Comparison of ENCODE assay signal across 17 cellular contexts in the genomic region with DNA sequence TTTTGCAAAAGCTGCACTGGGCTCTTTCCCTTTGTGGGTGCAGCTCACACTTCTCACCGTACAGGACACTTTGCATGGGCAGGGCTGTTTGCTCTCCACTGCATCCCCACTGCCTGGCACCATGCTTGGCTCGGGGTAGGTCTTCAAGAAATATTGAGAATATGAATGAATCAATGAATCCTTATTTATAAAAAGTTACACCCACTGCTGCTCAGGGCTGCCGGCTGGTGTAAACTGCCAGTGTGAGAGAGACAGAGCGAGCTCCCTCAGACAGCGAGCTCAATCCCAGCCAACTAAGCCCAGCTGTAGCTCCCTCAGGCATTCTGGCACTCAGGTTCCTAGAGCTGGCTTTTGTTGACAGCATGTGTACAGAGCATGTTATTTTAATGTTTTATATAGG.
"Had no signal": no experiment of that assay in that cellular context is flagged by ENCODE, and none has a peak within 500 bp of the region (broad histone marks: within the 10 kb centered on the region; RNA-seq: fewer than 3 reads in every experiment).

No MANE protein-coding gene starts in this region.

- H2AFZ ChIP-seq: neural progenitor cell had no signal

- H3K9me3 ChIP-seq: esophagus squamous epithelium, ovary, right lobe of liver, thyroid gland had no signal

- H3K4me2 ChIP-seq: neural progenitor cell had no signal

- ATAC-seq: activated T-helper 17 cell treated with anti-CD3 and anti-CD28 coated beads, Interleukin-2, amount 50 U/mL, for 72 hours; heart right ventricle; naive thymus-derived CD4-positive, alpha-beta T cell; right lobe of liver had no signal

- H3K36me3 ChIP-seq: neural progenitor cell, ovary, right lobe of liver, thyroid gland had no signal

- H3K9ac ChIP-seq: neural progenitor cell had no signal

- H3K27me3 ChIP-seq: esophagus squamous epithelium, heart right ventricle, ovary, right lobe of liver, thyroid gland had no signal

- DNase-seq: activated CD4-positive, alpha-beta T cell treated with anti-CD3 and anti-CD28 coated beads, Interleukin-2, amount 50 U/mL, for 1 hour; activated naive CD4-positive, alpha-beta T cell; activated naive CD8-positive, alpha-beta T cell treated with anti-CD3 and anti-CD28 coated beads for 36 hours; amniotic stem cell; effector memory CD4-positive, alpha-beta T cell; esophagus squamous epithelium; heart right ventricle; immature natural killer cell; mesenchymal stem cell; naive thymus-derived CD4-positive, alpha-beta T cell; ovary; stimulated activated naive CD4-positive, alpha-beta T cell; T1000; thyroid gland had no signal

- H3K4me3 ChIP-seq: esophagus squamous epithelium, heart right ventricle, neural progenitor cell, ovary, right lobe of liver, thyroid gland had no signal

- H3K27ac ChIP-seq: esophagus squamous epithelium, heart right ventricle, neural progenitor cell, ovary, right lobe of liver, thyroid gland had no signal
